ENCODE assay signal across 1 cellular context in the genomic region with DNA sequence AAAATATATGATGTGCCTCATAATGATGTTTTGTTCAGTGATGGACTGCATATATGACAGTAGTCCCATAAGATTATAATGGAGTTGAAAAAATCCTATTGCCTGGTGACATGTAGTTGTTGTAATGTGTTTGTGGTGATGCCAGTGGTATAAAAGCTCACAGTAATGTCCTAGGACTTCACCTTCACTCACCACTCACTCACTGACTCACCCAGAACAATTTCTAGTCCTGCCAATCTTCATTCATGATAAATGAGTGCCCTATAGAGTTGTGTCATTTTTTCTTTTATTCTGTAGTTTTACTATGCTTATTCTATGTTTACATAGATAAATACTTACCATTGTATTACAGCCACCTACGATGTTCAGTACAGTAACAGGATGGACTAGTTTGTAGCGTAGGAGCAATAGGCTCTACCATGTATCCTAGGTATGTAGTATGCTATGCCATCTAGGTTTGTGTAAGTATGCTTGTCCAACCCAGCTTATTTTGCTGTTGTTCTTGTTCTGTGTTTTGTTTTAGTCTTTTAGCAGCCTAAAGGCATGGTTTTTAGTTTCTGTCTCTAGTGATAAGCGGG.
TF ChIP-seq lines count a peak whose summit lies in the region.

No MANE protein-coding gene starts in this region.

TF ChIP-seq in SK-N-SH, 30 proteins besides CTCF, POLR2A, EP300 and RAD21 (continued from another document):
- TF ChIP-seq REST (IDR thresholded peaks at IDR 0.05; ENCODE audit: low read depth, low read length) (no peak), FOSL2 (IDR thresholded peaks at IDR 0.05; ENCODE audit: borderline replicate concordance, low read depth) (peak; percentile 34; the same call in 1 of the 2 replicates), FOXM1 (IDR thresholded peaks at IDR 0.05; ENCODE audit: low read depth) (no peak), GABPA (IDR thresholded peaks at IDR 0.05; ENCODE audit: low read depth) (no peak), USF2 (IDR thresholded peaks at IDR 0.05; ENCODE audit: borderline replicate concordance, low read depth, low read length) (no peak), ELF1 (IDR thresholded peaks at IDR 0.05) (no peak), RXRA (IDR thresholded peaks at IDR 0.05; ENCODE audit: borderline replicate concordance, low read depth) (no peak), FOXJ3 (CRISPR knock-in tag; IDR thresholded peaks at IDR 0.05) (no peak), YY1 (IDR thresholded peaks at IDR 0.05; ENCODE audit: low read depth) (no peak), SMC3 (IDR thresholded peaks at IDR 0.05; ENCODE audit: low read depth, low read length) (no peak), JUND (IDR thresholded peaks at IDR 0.05) (peak; percentile 35; the same call in 1 of the 2 replicates), NFIC (IDR thresholded peaks at IDR 0.05; ENCODE audit: borderline replicate concordance) (no peak), TEAD4 (IDR thresholded peaks at IDR 0.05; ENCODE audit: borderline replicate concordance, insufficient read depth) (0 out of 2 replicates have a peak, but pooled peaks have one; percentile 21), RFX5 (IDR thresholded peaks at IDR 0.05; ENCODE audit: low read length) (no peak), GATA2 (CRISPR knock-in tag; IDR thresholded peaks at IDR 0.05) (no peak), NRF1 (IDR thresholded peaks at IDR 0.05; ENCODE audit: low read depth, low read length) (no peak), CHD2 (IDR thresholded peaks at IDR 0.05; ENCODE audit: low read length, partially characterized antibody) (no peak), PBX3 (IDR thresholded peaks at IDR 0.05) (peak; percentile 88), MEF2A (IDR thresholded peaks at IDR 0.05; ENCODE audit: borderline replicate concordance, low read depth) (no peak), IRF3 (IDR thresholded peaks at IDR 0.05; ENCODE audit: low read depth, low read length) (no peak), POLR2AphosphoS5 (IDR thresholded peaks at IDR 0.05; ENCODE audit: low read depth, low read length) (no peak), MXI1 (IDR thresholded peaks at IDR 0.05; ENCODE audit: low read depth, low read length) (no peak), SIN3A (IDR thresholded peaks at IDR 0.05; ENCODE audit: borderline replicate concordance, low read depth, low read length) (no peak)
- TF ChIP-seq, protein P1, sequence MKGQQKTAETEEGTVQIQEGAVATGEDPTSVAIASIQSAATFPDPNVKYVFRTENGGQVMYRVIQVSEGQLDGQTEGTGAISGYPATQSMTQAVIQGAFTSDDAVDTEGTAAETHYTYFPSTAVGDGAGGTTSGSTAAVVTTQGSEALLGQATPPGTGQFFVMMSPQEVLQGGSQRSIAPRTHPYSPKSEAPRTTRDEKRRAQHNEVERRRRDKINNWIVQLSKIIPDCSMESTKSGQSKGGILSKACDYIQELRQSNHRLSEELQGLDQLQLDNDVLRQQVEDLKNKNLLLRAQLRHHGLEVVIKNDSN (IDR thresholded peaks at IDR 0.05; ENCODE audit: borderline replicate concordance, low read depth): no peak
